8 cellular contexts compared by ENCODE assay signal in genomic region chr12:111775205-111776193, GRCh38. TPM values are rescaled to one million over a fixed set of nuclear protein-coding genes. Genes with fewer than 3 reads are reported as not detected.
A peak's percentile ranks its signal among the peaks of the same experiment; 100 is the strongest.
DNase-seq lines count a peak whose midpoint lies in the region; ATAC-seq, FAIRE-seq and TF ChIP-seq lines count a peak whose summit lies in the region.

No MANE protein-coding gene starts in this region.

- peaks cover 87% of the 10 kb centered on the region for H3K4me1 Mint-ChIP-seq in dendritic cell treated with granulocyte-macrophage colony-stimulating factor and Interleukin-4, amounts not matched to agents 40 ng/mL and 50 ng/mL, for 4 days (ENCODE audit: low read depth)
- peaks cover 28% of the 10 kb centered on the region for H3K4me1 Mint-ChIP-seq in type B pancreatic cell (ENCODE audit: unreplicated experiment)

- H2AFZ ChIP-seq in OCI-LY7 (ENCODE audit: low read length) = peak overlapping the region; percentile 68

- peak; percentile 64 for TF ChIP-seq POLR2A in GM12891 (IDR thresholded peaks at IDR 0.05; ENCODE audit: low read depth, low read length)

- CTCF ChIA-PET in OCI-LY7 (lab: Charles Lee; ENCODE audit: unreplicated experiment) = no interaction called here

- H3K9ac ChIP-seq in mesendoderm (ENCODE audit: low read length) = peak overlapping the region; percentile 54

- POLR2A ChIA-PET in OCI-LY7 (lab: Charles Lee) = interaction anchor here (0.5 to 5.1 kb wide), 4 partner anchors 12 to 1776 kb away, joined by 3 to 26 read pairs (median 4); partner anchors contain the start of gene ANKRD13A

- H2BK5ac ChIP-seq in mesendoderm (ENCODE audit: low read length) = peak overlapping the region; percentile 96

- intact Hi-C loops in OCI-LY7 (cut with micrococcal nuclease; ENCODE audit: unreplicated experiment) = no loop called here
- intact Hi-C loops in dendritic cell treated with granulocyte-macrophage colony-stimulating factor and Interleukin-4, amounts not matched to agents 40 ng/mL and 50 ng/mL, for 4 days (cut with micrococcal nuclease) = no loop called here

- peak overlapping the region; percentile 98 for H3K27ac Mint-ChIP-seq in dendritic cell treated with granulocyte-macrophage colony-stimulating factor and Interleukin-4, amounts not matched to agents 40 ng/mL and 50 ng/mL, for 4 days
- peak overlapping the region; percentile 80 for H3K27ac Mint-ChIP-seq in type B pancreatic cell

- H3K4me3 ChIP-seq in OCI-LY7 (ENCODE audit: low read depth, low read length, poor library complexity, severe bottlenecking) (peak overlapping the region; percentile 21), mesendoderm (ENCODE audit: low read length) (no peak overlapping the region)

- no peaks in the 10 kb centered on the region for H3K27me3 ChIP-seq in mesendoderm (ENCODE audit: insufficient read depth, low read length, poor library complexity)

- WGBS in mesendoderm (ENCODE audit: extremely low coverage, insufficient coverage, low lambda C conversion rate) = 100% methylated on average over 1 of the region's 15 CpGs

- DNase-seq in GM12891 (ENCODE audit: insufficient read length, low spot score) = peak; percentile 69
- peak; percentile 80 for DNase-seq in OCI-LY7 (ENCODE audit: low spot score)
- DNase-seq in mesendoderm = peak; percentile 93
- DNase-seq in type B pancreatic cell (ENCODE audit: extremely low spot score, unreplicated experiment) = no peak
- DNase-seq in NCI-H2171 (lab: John Stamatoyannopoulos, UW) = no peak
- no peak for DNase-seq in D721Med (ENCODE audit: insufficient read length, low spot score)

- H3K27ac ChIP-seq in OCI-LY7 (ENCODE audit: low read depth, low read length, poor library complexity, severe bottlenecking) (peak overlapping the region; percentile 48), mesendoderm (ENCODE audit: low read depth, low read length) (peak overlapping the region; percentile 87)

- BruUV-seq in OCI-LY7 (replicated peaks; lab: Mats Ljungman, UMichigan) = no TSS peak

- H3K36me3 ChIP-seq in OCI-LY7 (ENCODE audit: insufficient read depth, low read length) = no peaks in the 10 kb centered on the region
- no peaks in the 10 kb centered on the region for H3K36me3 ChIP-seq in mesendoderm (ENCODE audit: control insufficient read depth, insufficient read depth, low read length)

- H2BK120ac ChIP-seq in mesendoderm (ENCODE audit: low read depth, low read length) = no peak overlapping the region

- H3K18ac ChIP-seq in mesendoderm (ENCODE audit: low read length) = no peak overlapping the region

- no peaks in the 10 kb centered on the region for H3K9me3 ChIP-seq in OCI-LY7 (ENCODE audit: low read length)

- peak overlapping the region; percentile 67 for H3K23ac ChIP-seq in mesendoderm (ENCODE audit: low read length)

- no peak overlapping the region for H4K8ac ChIP-seq in mesendoderm (ENCODE audit: low read depth, low read length)

- H3K56ac ChIP-seq in mesendoderm (ENCODE audit: low read length) = peak overlapping the region; percentile 92

- H3K36me3 Mint-ChIP-seq in dendritic cell treated with granulocyte-macrophage colony-stimulating factor and Interleukin-4, amounts not matched to agents 40 ng/mL and 50 ng/mL, for 4 days (ENCODE audit: low read depth) = peaks cover 2% of the 10 kb centered on the region
- H3K36me3 Mint-ChIP-seq in type B pancreatic cell = peaks cover 3% of the 10 kb centered on the region

- no peaks in the 10 kb centered on the region for H3K79me2 ChIP-seq in OCI-LY7 (ENCODE audit: insufficient read depth, low read depth, low read length)
- H3K79me2 ChIP-seq in mesendoderm (ENCODE audit: control insufficient read depth, insufficient read depth, low read length) = peaks cover 4% of the 10 kb centered on the region

- H4K20me1 ChIP-seq in OCI-LY7 (ENCODE audit: insufficient read depth, low read length) = no peaks in the 10 kb centered on the region

- H3K4ac ChIP-seq in mesendoderm (ENCODE audit: low read depth, low read length) = peak overlapping the region; percentile 5

- H4K5ac ChIP-seq in mesendoderm (ENCODE audit: low read length) = no peak overlapping the region

- peak overlapping the region; percentile 74 for H3K4me3 Mint-ChIP-seq in dendritic cell treated with granulocyte-macrophage colony-stimulating factor and Interleukin-4, amounts not matched to agents 40 ng/mL and 50 ng/mL, for 4 days
- peak overlapping the region; percentile 62 for H3K4me3 Mint-ChIP-seq in type B pancreatic cell

- H3K4me2 ChIP-seq in OCI-LY7 (ENCODE audit: low read length) (peak overlapping the region; percentile 59), mesendoderm (ENCODE audit: low read length) (no peak overlapping the region)

- H3K4me1 ChIP-seq in OCI-LY7 (ENCODE audit: insufficient read depth, low read length, poor library complexity, severe bottlenecking) = peaks cover 32% of the 10 kb centered on the region
- H3K4me1 ChIP-seq in mesendoderm (ENCODE audit: control insufficient read depth, low read depth, low read length) = peaks cover 19% of the 10 kb centered on the region

- no peak overlapping the region for H2BK15ac ChIP-seq in mesendoderm (replicated peaks; ENCODE audit: low read depth)

- no peaks in the 10 kb centered on the region for H3K9me2 ChIP-seq in OCI-LY7 (ENCODE audit: insufficient read depth, low read length)

- FAIRE-seq in GM12891 (lab: Jason Lieb, UNC) = peak; percentile 82
- FAIRE-seq in D721Med (lab: Jason Lieb, UNC) = no peak

- H3K27me3 Mint-ChIP-seq in dendritic cell treated with granulocyte-macrophage colony-stimulating factor and Interleukin-4, amounts not matched to agents 40 ng/mL and 50 ng/mL, for 4 days = no peaks in the 10 kb centered on the region
- no peaks in the 10 kb centered on the region for H3K27me3 Mint-ChIP-seq in type B pancreatic cell

- no peaks in the 10 kb centered on the region for H3K9me3 Mint-ChIP-seq in dendritic cell treated with granulocyte-macrophage colony-stimulating factor and Interleukin-4, amounts not matched to agents 40 ng/mL and 50 ng/mL, for 4 days
- H3K9me3 Mint-ChIP-seq in type B pancreatic cell = peaks cover 3% of the 10 kb centered on the region

- H3K79me1 ChIP-seq in mesendoderm (ENCODE audit: low read length) = peaks cover 12% of the 10 kb centered on the region

- TF ChIP-seq CTCF in OCI-LY7 (conservative IDR thresholded peaks at IDR 0.05; ENCODE audit: low read length) = no peak
- no peak for TF ChIP-seq CTCF in type B pancreatic cell (conservative IDR thresholded peaks at IDR 0.05)
- TF ChIP-seq CTCF in D721Med (IDR thresholded peaks at IDR 0.05; ENCODE audit: insufficient read depth, missing control alignments) = no peak

- H2AK5ac ChIP-seq in mesendoderm (ENCODE audit: low read length) = peak overlapping the region; percentile 52

- ATAC-seq in HG02870 (IDR thresholded peaks at IDR 0.05; ENCODE audit: unreplicated experiment) = peak; percentile 76

TF ChIP-seq in GM12891, 5 proteins besides CTCF, POLR2A, EP300 and RAD21:
- TF ChIP-seq SPI1 (IDR thresholded peaks at IDR 0.05; ENCODE audit: low read depth, low read length) = peak; percentile 99
- peak; percentile 37; the same call in 1 of the 2 replicates for TF ChIP-seq TAF1 (IDR thresholded peaks at IDR 0.05; ENCODE audit: low read depth, low read length)
- no peak for TF ChIP-seq POLR2AphosphoS5 (IDR thresholded peaks at IDR 0.05; ENCODE audit: low read depth, low read length)

RNA-seq across cellular contexts. Expression of gene ALDH2, which starts 8.8 kb away (rescaled TPM):
- polyA plus RNA-seq in GM12891 (2012; ENCODE audit: low read depth, missing spikeins) = 10.5 TPM
- 16.8 and 19.9 TPM in 2 replicates for total RNA-seq in OCI-LY7 (2014; rRNA removed; shearing (Covaris generic))
- total RNA-seq in OCI-LY7 (2022) (16.5 and 17.3 TPM in 2 replicates), type B pancreatic cell (ENCODE audit: low replicate concordance) (29.0 and 59.5 TPM in 2 replicates)
- 9.7 TPM for polyA plus RNA-seq in mesendoderm (2013, experiment 1 of 2)
- polyA plus RNA-seq in mesendoderm (2013, experiment 2 of 2) = 9.5 TPM

Comparison
In these comparisons a context has a peak if more than half of its experiments do, and no peak if none do; other contexts are left out.
1. DNase-seq: peak in GM12891 (single experiment), OCI-LY7 (single experiment) and mesendoderm (single experiment); none in type B pancreatic cell (single experiment), NCI-H2171 (single experiment) and D721Med (single experiment).